In the genomic region with DNA sequence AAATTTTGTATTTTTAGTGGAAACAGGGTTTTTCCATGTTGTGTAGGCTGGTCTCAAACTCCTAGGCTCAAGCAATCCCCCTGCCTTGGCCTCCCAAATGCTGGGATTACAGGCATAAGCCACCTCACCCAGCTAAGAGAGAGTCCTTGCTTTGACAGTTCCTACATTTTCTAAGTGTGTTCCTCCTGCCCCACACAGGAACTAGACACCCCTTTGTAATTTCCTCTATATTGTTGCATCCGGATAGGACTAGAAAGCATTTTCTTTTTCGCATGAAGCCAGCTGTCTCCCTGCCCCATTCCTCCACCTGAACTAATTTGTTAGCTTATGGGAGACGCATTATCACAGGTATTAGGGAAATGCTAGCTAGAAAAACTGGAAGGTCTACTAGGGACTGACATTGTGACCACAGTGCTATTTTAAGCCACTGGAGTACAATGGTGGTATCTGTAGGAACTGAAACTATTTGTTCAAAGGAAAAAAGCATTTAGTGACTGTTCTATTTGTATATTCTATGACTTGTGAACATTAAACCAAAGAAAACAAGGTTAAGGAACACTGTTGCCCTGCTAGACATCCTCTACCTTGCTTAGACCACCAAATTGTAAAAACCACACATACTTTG, we compare ENCODE assay signal across 1 cellular context.
TF ChIP-seq lines count a peak whose summit lies in the region.

No MANE protein-coding gene starts in this region.

TF ChIP-seq in IMR-90, 13 proteins besides CTCF, POLR2A, EP300 and RAD21 (continued from another document):
- TF ChIP-seq, protein P1, sequence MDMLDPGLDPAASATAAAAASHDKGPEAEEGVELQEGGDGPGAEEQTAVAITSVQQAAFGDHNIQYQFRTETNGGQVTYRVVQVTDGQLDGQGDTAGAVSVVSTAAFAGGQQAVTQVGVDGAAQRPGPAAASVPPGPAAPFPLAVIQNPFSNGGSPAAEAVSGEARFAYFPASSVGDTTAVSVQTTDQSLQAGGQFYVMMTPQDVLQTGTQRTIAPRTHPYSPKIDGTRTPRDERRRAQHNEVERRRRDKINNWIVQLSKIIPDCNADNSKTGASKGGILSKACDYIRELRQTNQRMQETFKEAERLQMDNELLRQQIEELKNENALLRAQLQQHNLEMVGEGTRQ (IDR thresholded peaks at IDR 0.05; ENCODE audit: low read depth, low read length), result no peak
- TF ChIP-seq NFE2L2 (IDR thresholded peaks at IDR 0.05; ENCODE audit: low read depth, low read length) (no peak), MXI1 (IDR thresholded peaks at IDR 0.05; ENCODE audit: borderline replicate concordance, low read depth, low read length) (no peak), RCOR1 (IDR thresholded peaks at IDR 0.05; ENCODE audit: insufficient replicate concordance, low read length) (no peak), MAZ (IDR thresholded peaks at IDR 0.05; ENCODE audit: borderline replicate concordance, low read depth, low read length) (no peak), SMC3 (IDR thresholded peaks at IDR 0.05; ENCODE audit: low read depth, low read length) (no peak), BHLHE40 (IDR thresholded peaks at IDR 0.05; ENCODE audit: low read depth, low read length) (no peak)
